Comparison of ENCODE assay signal across 2 cellular contexts in genomic region chr22:36381513-36382079, GRCh38.
TF ChIP-seq lines count a peak whose summit lies in the region.

No MANE protein-coding gene starts in this region.

TF ChIP-seq in SK-N-SH, 30 proteins besides CTCF, POLR2A, EP300 and RAD21 (continued from another document):
- TF ChIP-seq USF1 (IDR thresholded peaks at IDR 0.05; ENCODE audit: borderline replicate concordance, low read depth) (no peak), FOXJ3 (CRISPR knock-in tag; IDR thresholded peaks at IDR 0.05) (no peak), NFIC (IDR thresholded peaks at IDR 0.05; ENCODE audit: borderline replicate concordance) (no peak), IRF3 (IDR thresholded peaks at IDR 0.05; ENCODE audit: low read depth, low read length) (no peak), MEF2A (IDR thresholded peaks at IDR 0.05; ENCODE audit: borderline replicate concordance, low read depth) (no peak), POLR2AphosphoS5 (IDR thresholded peaks at IDR 0.05; ENCODE audit: low read depth, low read length) (no peak), RXRA (IDR thresholded peaks at IDR 0.05; ENCODE audit: borderline replicate concordance, low read depth) (no peak)

TF ChIP-seq in SK-N-SH treated with all-trans-retinoic acid at 6 μM for 48 hours, 23 proteins besides CTCF, POLR2A, EP300 and RAD21 (continued from another document):
- no peak for TF ChIP-seq POU6F1 (CRISPR knock-in tag; IDR thresholded peaks at IDR 0.05; ENCODE audit: borderline replicate concordance, low read depth)
- TF ChIP-seq ZC3H10 (CRISPR knock-in tag; IDR thresholded peaks at IDR 0.05): no peak
- TF ChIP-seq TCF4 (CRISPR knock-in tag; IDR thresholded peaks at IDR 0.05; ENCODE audit: borderline replicate concordance): no peak
